14 cellular contexts compared by ENCODE assay signal in the genomic region with DNA sequence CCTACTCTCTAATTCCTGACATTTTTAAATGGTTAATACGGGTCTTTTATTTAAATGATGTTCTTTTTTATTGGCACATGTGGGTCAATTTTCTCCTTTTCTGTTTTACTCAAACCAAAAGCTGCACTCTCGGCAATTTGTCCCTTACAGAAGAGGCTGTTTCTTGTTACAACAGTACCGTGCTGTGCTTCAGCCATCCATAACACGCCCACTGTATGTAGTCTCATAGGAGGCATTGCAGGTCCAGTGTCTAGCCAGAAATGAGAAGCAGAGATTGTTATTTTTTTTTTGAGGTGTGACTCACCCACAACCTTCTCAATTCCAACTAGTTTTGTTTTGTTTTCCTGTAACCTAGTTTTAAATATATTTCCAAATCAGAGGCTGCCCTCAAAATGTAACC.
A peak's percentile ranks its signal among the peaks of the same experiment; 100 is the strongest.
DNase-seq lines count a peak whose midpoint lies in the region; ATAC-seq and TF ChIP-seq lines count a peak whose summit lies in the region.
"Had no signal": no experiment of that assay in that cellular context is flagged by ENCODE, and none has a peak within 500 bp of the region (broad histone marks: within the 10 kb centered on the region; RNA-seq: fewer than 3 reads in every experiment).

No MANE protein-coding gene starts in this region.

- H3K27ac ChIP-seq in upper lobe of right lung: no peak overlapping the region
- H3K27ac ChIP-seq in uterus: no peak overlapping the region
- H3K27ac ChIP-seq: coronary artery, neural progenitor cell, spleen had no signal

- peak overlapping the region; percentile 65 for H3K9ac ChIP-seq in adipocyte (ENCODE audit: low read length)
- H3K9ac ChIP-seq: neural progenitor cell had no signal

- TF ChIP-seq CTCF in upper lobe of right lung (IDR thresholded peaks at IDR 0.05): no peak
- TF ChIP-seq CTCF in uterus (IDR thresholded peaks at IDR 0.05): no peak

- no peaks in the 10 kb centered on the region for H3K9me3 ChIP-seq in adipocyte (ENCODE audit: control insufficient read depth, low read length)
- H3K9me3 ChIP-seq in upper lobe of right lung: no peaks in the 10 kb centered on the region
- no peaks in the 10 kb centered on the region for H3K9me3 ChIP-seq in uterus
- H3K9me3 ChIP-seq: spleen had no signal

- ATAC-seq in upper lobe of right lung: peak; percentile 54

- peak overlapping the region; percentile 72 for H3K4me3 ChIP-seq in adipocyte (ENCODE audit: low read length)
- no peak overlapping the region for H3K4me3 ChIP-seq in upper lobe of right lung
- no peak overlapping the region for H3K4me3 ChIP-seq in uterus
- H3K4me3 ChIP-seq: coronary artery, neural progenitor cell, spleen had no signal

- H3K36me3 ChIP-seq in adipocyte (ENCODE audit: control insufficient read depth, insufficient read depth, low read length, severe bottlenecking) (no peaks in the 10 kb centered on the region), upper lobe of right lung (no peaks in the 10 kb centered on the region), uterus (no peaks in the 10 kb centered on the region)
- H3K36me3 ChIP-seq: neural progenitor cell, spleen had no signal

- intact Hi-C loops in upper lobe of right lung (cut with DNase I): no loop called here
- intact Hi-C loops in uterus (cut with DNase I; ENCODE audit: low total_unique reads): no loop called here

- TF ChIP-seq POLR2A in uterus (IDR thresholded peaks at IDR 0.05): no peak

- H3K4me1 ChIP-seq in adipocyte (ENCODE audit: control insufficient read depth, insufficient read depth, low read length) (peaks cover 21% of the 10 kb centered on the region), upper lobe of right lung (no peaks in the 10 kb centered on the region), uterus (no peaks in the 10 kb centered on the region)

- DNase-seq in GM04503 (ENCODE audit: low read depth): peak; percentile 58
- peak; percentile 90 for DNase-seq in adipocyte (ENCODE audit: low read depth)
- peak; percentile 16 for DNase-seq in glomerular visceral epithelial cell (ENCODE audit: extremely low spot score)
- no peak for DNase-seq in upper lobe of right lung
- no peak for DNase-seq in SHP77 treated with DMSO at 0.1 percent for 48 hours (lab: John Stamatoyannopoulos, UW)
- DNase-seq in cerebellum (ENCODE audit: low spot score): no peak
- DNase-seq in uterus: no peak
- DNase-seq: activated CD8-positive, alpha-beta memory T cell treated with anti-CD3 and anti-CD28 coated beads for 24 hours; NCI-H1092 treated with DMSO at 0.1 percent for 48 hours; NCI-H446 treated with DMSO at 0.1 percent for 48 hours; spleen; T1000 had no signal

- H3K27me3 ChIP-seq in adipocyte (replicated peaks; ENCODE audit: control insufficient read depth, insufficient read depth, low read length): no peaks in the 10 kb centered on the region
- no peaks in the 10 kb centered on the region for H3K27me3 ChIP-seq in upper lobe of right lung
- no peaks in the 10 kb centered on the region for H3K27me3 ChIP-seq in uterus
- H3K27me3 ChIP-seq: neural progenitor cell had no signal

Comparison
In these comparisons a context has a peak if more than half of its experiments do, and no peak if none do; other contexts are left out.
1. DNase-seq: peak in GM04503 (single experiment), adipocyte (single experiment) and glomerular visceral epithelial cell (single experiment); none in upper lobe of right lung (single experiment), SHP77 treated with DMSO at 0.1 percent for 48 hours (single experiment), cerebellum (single experiment) and uterus (0 of 2).